13 cellular contexts compared by ENCODE assay signal in genomic region chr11:61480936-61481335, GRCh38. TPM values are rescaled to one million over a fixed set of nuclear protein-coding genes. Genes with fewer than 3 reads are reported as not detected.
DNase-seq lines count a peak whose midpoint lies in the region; ATAC-seq and TF ChIP-seq lines count a peak whose summit lies in the region.
"Had no signal": no experiment of that assay in that cellular context is flagged by ENCODE, and none has a peak within 500 bp of the region (broad histone marks: within the 10 kb centered on the region; RNA-seq: fewer than 3 reads in every experiment).

No MANE protein-coding gene starts in this region.

- ATAC-seq in HG03469 (IDR thresholded peaks at IDR 0.05; ENCODE audit: unreplicated experiment), result no peak
- ATAC-seq: activated CD8-positive, alpha-beta memory T cell treated with anti-CD3 and anti-CD28 coated beads, Interleukin-2, amount 10 ng/mL, durations not matched to agents 7 days and 5 days; stimulated activated naive CD8-positive, alpha-beta T cell treated with anti-CD3 and anti-CD28 coated beads, Interleukin-15, amount 100 ng/mL, for 72 hours had no signal

- no peak overlapping the region for H3K4me3 ChIP-seq in BLaER1
- no peak overlapping the region for H3K4me3 ChIP-seq in left ventricle myocardium inferior
- H3K4me3 ChIP-seq: Peyer's patch, sigmoid colon had no signal

- DNase-seq in HT-29 (ENCODE audit: low spot score), result peak; percentile 98
- DNase-seq in OCI-M1 (lab: John Stamatoyannopoulos, UW), result peak; percentile 4
- DNase-seq in left ventricle myocardium inferior, result no peak
- no peak for DNase-seq in GDM1 (lab: John Stamatoyannopoulos, UW)
- DNase-seq in GF-D8 (lab: John Stamatoyannopoulos, UW), result no peak
- no peak for DNase-seq in hippocampal formation (lab: John Stamatoyannopoulos, UW)
- DNase-seq: activated CD8-positive, alpha-beta memory T cell treated with anti-CD3 and anti-CD28 coated beads, Interleukin-2, amount 10 ng/mL, durations not matched to agents 7 days and 5 days; cortex of kidney; Peyer's patch; sigmoid colon; stimulated activated naive CD8-positive, alpha-beta T cell treated with anti-CD3 and anti-CD28 coated beads, Interleukin-15, amount 100 ng/mL, for 72 hours had no signal

- H3K36me3 ChIP-seq in BLaER1 (no peaks in the 10 kb centered on the region), left ventricle myocardium inferior (peaks cover 10% of the 10 kb centered on the region)
- H3K36me3 ChIP-seq: Peyer's patch, sigmoid colon had no signal

- H3K27ac ChIP-seq in BLaER1 (no peak overlapping the region), left ventricle myocardium inferior (replicated peaks) (peak overlapping the region; percentile 40)
- H3K27ac ChIP-seq: Peyer's patch, sigmoid colon had no signal

- no peak overlapping the region for H3K9ac ChIP-seq in BLaER1

- peaks cover 40% of the 10 kb centered on the region for H4K20me1 ChIP-seq in BLaER1

- peak overlapping the region; percentile 83 for H3K4me2 ChIP-seq in BLaER1

- H3K4me1 ChIP-seq in BLaER1 (peaks cover 32% of the 10 kb centered on the region), left ventricle myocardium inferior (peaks cover 36% of the 10 kb centered on the region)

- no peak for TF ChIP-seq CTCF in left ventricle myocardium inferior (IDR thresholded peaks at IDR 0.05; ENCODE audit: borderline replicate concordance)

- intact Hi-C loops in left ventricle myocardium inferior (cut with micrococcal nuclease), result no loop called here

- H3K27me3 ChIP-seq in BLaER1, result no peaks in the 10 kb centered on the region
- H3K27me3 ChIP-seq in left ventricle myocardium inferior (ENCODE audit: low read depth), result peaks cover 4% of the 10 kb centered on the region
- H3K27me3 ChIP-seq: Peyer's patch had no signal

- H3K9me3 ChIP-seq in BLaER1 (no peaks in the 10 kb centered on the region), left ventricle myocardium inferior (replicated peaks) (no peaks in the 10 kb centered on the region)
- H3K9me3 ChIP-seq: Peyer's patch, sigmoid colon had no signal

RNA-seq across cellular contexts. Expression of gene LRRC10B, which starts 27.6 kb away (rescaled TPM):
- 6.3 and 7.7 TPM in 2 replicates for total RNA-seq in HT-29 (2014; rRNA removed; shearing (Covaris generic))
- 0.88 TPM for total RNA-seq in left ventricle myocardium inferior

RNA-seq across cellular contexts. Expression of gene SDHAF2, which starts 51.0 kb away (rescaled TPM):
- 58.3 and 64.9 TPM in 2 replicates for total RNA-seq in HT-29 (2014; rRNA removed; shearing (Covaris generic))
- total RNA-seq in left ventricle myocardium inferior, result 38.1 TPM

RNA-seq across cellular contexts. Expression of gene CPSF7, which starts 51.2 kb away (rescaled TPM):
- 34.8 and 51.2 TPM in 2 replicates for total RNA-seq in HT-29 (2014; rRNA removed; shearing (Covaris generic))
- 39.9 TPM for total RNA-seq in left ventricle myocardium inferior

Comparison
In these comparisons a context has a peak if more than half of its experiments do, and no peak if none do; other contexts are left out.
1. DNase-seq: peak in HT-29 (single experiment) and OCI-M1 (single experiment); none in left ventricle myocardium inferior (single experiment), GDM1 (single experiment), GF-D8 (single experiment) and hippocampal formation (0 of 2).